In the genomic region with DNA sequence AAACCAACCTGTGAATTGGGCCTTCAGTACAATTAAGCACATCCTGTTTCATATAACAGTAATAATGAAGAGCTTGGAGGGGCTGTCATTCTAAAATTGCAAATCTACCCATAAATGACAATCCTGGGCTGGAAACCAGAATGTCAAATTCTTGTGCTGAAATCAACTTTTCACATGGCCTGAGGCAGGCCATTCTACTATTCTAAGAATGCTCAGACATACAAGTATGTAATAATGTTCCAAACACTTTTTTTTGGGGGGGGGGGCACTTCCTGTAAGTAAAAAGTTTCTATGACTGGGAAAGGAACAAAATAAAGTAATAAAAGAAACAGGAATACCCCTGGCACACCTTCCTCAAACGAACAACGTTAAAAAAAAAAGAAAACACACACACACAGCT, we compare ENCODE assay signal across 8 cellular contexts. TPM values are rescaled to one million over a fixed set of nuclear protein-coding genes. Genes with fewer than 3 reads are reported as not detected.
DNase-seq lines count a peak whose midpoint lies in the region; ATAC-seq and TF ChIP-seq lines count a peak whose summit lies in the region.

No MANE protein-coding gene starts in this region.

- H3K36me3 Mint-ChIP-seq in activated naive CD4-positive, alpha-beta T cell treated with anti-CD3 and anti-CD28 coated beads, Interleukin-2, amount 50 U/mL, for 24 hours, result peaks cover 16% of the 10 kb centered on the region

- in situ Hi-C loops in transverse colon (cut with MboI; ENCODE audit: low pct_ligation_motif_present in 1 of 4, low pct_unique_long_range_greater_than_20kb in 1 of 4, low sequenced_read_pairs in 3 of 4), result loop anchor here in 1 of 4 donors (25.0 kb wide), 1 partner anchor 354 kb away; a partner anchor contains a TSS

- peaks cover 0 to 7% (median under 1%) of the 10 kb centered on the region in 4 donors for H3K36me3 ChIP-seq in liver (ENCODE audit: control insufficient read depth in 4 of 4, insufficient read depth in 3 of 4, low read depth in 1 of 4, low read length in 3 of 4)
- H3K36me3 ChIP-seq in transverse colon, result no peaks in the 10 kb centered on the region

- TF ChIP-seq EP300 in transverse colon (IDR thresholded peaks at IDR 0.05; ENCODE audit: low read depth), result no peak

- no peak for TF ChIP-seq POLR2A in transverse colon (IDR thresholded peaks at IDR 0.05)

- H3K9me3 Mint-ChIP-seq in activated naive CD4-positive, alpha-beta T cell treated with anti-CD3 and anti-CD28 coated beads, Interleukin-2, amount 50 U/mL, for 24 hours, result no peaks in the 10 kb centered on the region

- intact Hi-C loops in transverse colon (cut with DNase I; ENCODE audit: low total_unique reads), result loop anchor here (5.0 kb wide), 1 partner anchor 79 kb away; no protein-coding TSS in a partner anchor

- H3K27me3 ChIP-seq in liver (ENCODE audit: control insufficient read depth in 4 of 4, insufficient read depth in 4 of 4, low read length in 3 of 4) (no peaks in the 10 kb centered on the region), transverse colon (no peaks in the 10 kb centered on the region)

- H3K4me1 ChIP-seq in liver (ENCODE audit: control insufficient read depth in 4 of 4, insufficient read depth in 4 of 4, low read length in 3 of 4), result peaks cover 5 to 62% (median 34%) of the 10 kb centered on the region in 4 donors
- H3K4me1 ChIP-seq in transverse colon, result peaks cover 26 to 69% (median 46%) of the 10 kb centered on the region in 4 donors

- H3K4me3 ChIP-seq in liver (ENCODE audit: low read depth in 1 of 3, low read length in 3 of 3), result peak overlapping the region in 2 of 3 donors; percentile 90 to 97
- peak overlapping the region; percentile 62 to 90 (median 87) for H3K4me3 ChIP-seq in transverse colon

- H3K27ac Mint-ChIP-seq in activated naive CD4-positive, alpha-beta T cell treated with anti-CD3 and anti-CD28 coated beads, Interleukin-2, amount 50 U/mL, for 24 hours, result peak overlapping the region; percentile 100

- peak overlapping the region; percentile 100 for H3K4me3 Mint-ChIP-seq in activated naive CD4-positive, alpha-beta T cell treated with anti-CD3 and anti-CD28 coated beads, Interleukin-2, amount 50 U/mL, for 24 hours

- no peaks in the 10 kb centered on the region for H3K9me3 ChIP-seq in liver (ENCODE audit: control insufficient read depth in 4 of 4, low read length in 3 of 4)
- no peaks in the 10 kb centered on the region for H3K9me3 ChIP-seq in transverse colon

- TF ChIP-seq CTCF in liver (IDR thresholded peaks at IDR 0.05; ENCODE audit: low read depth, low read length, missing input control), result no peak
- no peak for TF ChIP-seq CTCF in transverse colon (IDR thresholded peaks at IDR 0.05)

- H3K27me3 Mint-ChIP-seq in activated naive CD4-positive, alpha-beta T cell treated with anti-CD3 and anti-CD28 coated beads, Interleukin-2, amount 50 U/mL, for 24 hours, result no peaks in the 10 kb centered on the region

- no peak for ATAC-seq in HG02610 (IDR thresholded peaks at IDR 0.05; ENCODE audit: unreplicated experiment)

- peak overlapping the region; percentile 96 to 99 for H3K9ac ChIP-seq in liver (ENCODE audit: low read depth in 1 of 2, low read length in 2 of 2)

- no peak for TF ChIP-seq RAD21 in liver (IDR thresholded peaks at IDR 0.05)

- DNase-seq in activated naive CD4-positive, alpha-beta T cell treated with anti-CD3 and anti-CD28 coated beads, Interleukin-2, amount 50 U/mL, for 16 hours, result no peak
- DNase-seq in astrocyte of the hippocampus (ENCODE audit: low read depth, low spot score) (peak; percentile 24), transverse colon (no peak), GM03348 (ENCODE audit: low spot score) (no peak), NCI-H2081 (lab: John Stamatoyannopoulos, UW) (no peak)

- H3K4me1 Mint-ChIP-seq in activated naive CD4-positive, alpha-beta T cell treated with anti-CD3 and anti-CD28 coated beads, Interleukin-2, amount 50 U/mL, for 24 hours, result peaks cover 75% of the 10 kb centered on the region

- WGBS in liver, result 5% methylated on average over 2 of the region's 2 CpGs
- WGBS in transverse colon (ENCODE audit: low coverage in 1 of 2), 2 donors, result 11 to 16% methylated on average over 2 of the region's 2 CpGs

- H3K27ac ChIP-seq in liver (ENCODE audit: low read depth in 1 of 2, low read length in 2 of 2), result no peak overlapping the region
- H3K27ac ChIP-seq in transverse colon, result peak overlapping the region; percentile 96 to 99 (median 96)

TF ChIP-seq in liver, 16 proteins besides CTCF, POLR2A, EP300 and RAD21:
- TF ChIP-seq, protein P1, sequence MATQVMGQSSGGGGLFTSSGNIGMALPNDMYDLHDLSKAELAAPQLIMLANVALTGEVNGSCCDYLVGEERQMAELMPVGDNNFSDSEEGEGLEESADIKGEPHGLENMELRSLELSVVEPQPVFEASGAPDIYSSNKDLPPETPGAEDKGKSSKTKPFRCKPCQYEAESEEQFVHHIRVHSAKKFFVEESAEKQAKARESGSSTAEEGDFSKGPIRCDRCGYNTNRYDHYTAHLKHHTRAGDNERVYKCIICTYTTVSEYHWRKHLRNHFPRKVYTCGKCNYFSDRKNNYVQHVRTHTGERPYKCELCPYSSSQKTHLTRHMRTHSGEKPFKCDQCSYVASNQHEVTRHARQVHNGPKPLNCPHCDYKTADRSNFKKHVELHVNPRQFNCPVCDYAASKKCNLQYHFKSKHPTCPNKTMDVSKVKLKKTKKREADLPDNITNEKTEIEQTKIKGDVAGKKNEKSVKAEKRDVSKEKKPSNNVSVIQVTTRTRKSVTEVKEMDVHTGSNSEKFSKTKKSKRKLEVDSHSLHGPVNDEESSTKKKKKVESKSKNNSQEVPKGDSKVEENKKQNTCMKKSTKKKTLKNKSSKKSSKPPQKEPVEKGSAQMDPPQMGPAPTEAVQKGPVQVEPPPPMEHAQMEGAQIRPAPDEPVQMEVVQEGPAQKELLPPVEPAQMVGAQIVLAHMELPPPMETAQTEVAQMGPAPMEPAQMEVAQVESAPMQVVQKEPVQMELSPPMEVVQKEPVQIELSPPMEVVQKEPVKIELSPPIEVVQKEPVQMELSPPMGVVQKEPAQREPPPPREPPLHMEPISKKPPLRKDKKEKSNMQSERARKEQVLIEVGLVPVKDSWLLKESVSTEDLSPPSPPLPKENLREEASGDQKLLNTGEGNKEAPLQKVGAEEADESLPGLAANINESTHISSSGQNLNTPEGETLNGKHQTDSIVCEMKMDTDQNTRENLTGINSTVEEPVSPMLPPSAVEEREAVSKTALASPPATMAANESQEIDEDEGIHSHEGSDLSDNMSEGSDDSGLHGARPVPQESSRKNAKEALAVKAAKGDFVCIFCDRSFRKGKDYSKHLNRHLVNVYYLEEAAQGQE (IDR thresholded peaks at IDR 0.05), result no peak
- TF ChIP-seq FOXA2 (IDR thresholded peaks at IDR 0.05), result no peak
- no peak for TF ChIP-seq FOXA1 (IDR thresholded peaks at IDR 0.05)
- no peak for TF ChIP-seq HNF4A (conservative IDR thresholded peaks at IDR 0.05)
- TF ChIP-seq, protein P2, sequence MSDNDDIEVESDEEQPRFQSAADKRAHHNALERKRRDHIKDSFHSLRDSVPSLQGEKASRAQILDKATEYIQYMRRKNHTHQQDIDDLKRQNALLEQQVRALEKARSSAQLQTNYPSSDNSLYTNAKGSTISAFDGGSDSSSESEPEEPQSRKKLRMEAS (IDR thresholded peaks at IDR 0.05), result no peak
- TF ChIP-seq EGR1 (IDR thresholded peaks at IDR 0.05; ENCODE audit: low read depth in 2 of 2), result no peak

RNA-seq across cellular contexts. Expression of a gene that starts 1.5 kb away (rescaled TPM):
- total RNA-seq in liver (10 to 100 TPM; 37.7 to 39.7 TPM), transverse colon (10 to 100 TPM; 39.8 to 66.6 (median 54.1) TPM)
- 10 to 100 TPM; 21.7 to 24.5 TPM for polyA plus RNA-seq in liver

RNA-seq across cellular contexts. Expression of a gene that starts 33.7 kb away (rescaled TPM):
- total RNA-seq in liver (100 to 1,000 TPM; 221 to 378 TPM), transverse colon (100 to 1,000 TPM in 3 of 4 donors, 10 to 100 TPM in 1; 82.7 to 236 (median 175) TPM)
- polyA plus RNA-seq in liver, result 100 to 1,000 TPM; 228 to 248 TPM

Comparison
In these comparisons a context has a peak if more than half of its experiments do, and no peak if none do; other contexts are left out.
1. H3K27ac ChIP-seq: peak in transverse colon (4 of 4); none in liver (0 of 2).